ENCODE assay signal across 10 cellular contexts in the genomic region with DNA sequence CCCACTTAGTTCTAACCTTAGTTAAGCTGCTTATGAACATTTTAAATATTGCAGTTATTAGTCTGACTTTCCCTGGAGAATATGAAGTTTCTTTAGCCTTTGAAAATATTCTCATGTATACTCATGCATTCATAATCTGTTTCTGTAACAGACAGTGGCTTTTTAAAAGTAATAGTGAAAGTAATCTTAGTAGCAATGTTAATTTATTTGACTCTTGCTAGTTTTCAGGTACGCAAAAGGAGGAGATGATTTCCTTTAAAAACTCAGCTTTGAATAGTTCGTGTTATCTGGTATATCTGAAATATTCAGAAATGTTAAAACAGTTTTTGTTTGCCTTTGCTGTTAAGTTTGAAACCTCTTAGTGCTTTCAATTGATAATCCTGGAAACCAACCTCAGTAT. TPM values are rescaled to one million over a fixed set of nuclear protein-coding genes. Genes with fewer than 3 reads are reported as not detected.
DNase-seq lines count a peak whose midpoint lies in the region; ATAC-seq and TF ChIP-seq lines count a peak whose summit lies in the region.
"Had no signal": no experiment of that assay in that cellular context is flagged by ENCODE, and none has a peak within 500 bp of the region (broad histone marks: within the 10 kb centered on the region; RNA-seq: fewer than 3 reads in every experiment).

No MANE protein-coding gene starts in this region.

- intact Hi-C loops in CD4-positive, alpha-beta T cell (cut with DNase I, micrococcal nuclease) = no loop called here
- intact Hi-C loops in MCF 10A (cut with micrococcal nuclease) = no loop called here
- intact Hi-C loops in natural killer cell (cut with micrococcal nuclease) = no loop called here

- H3K9me3 Mint-ChIP-seq in CD4-positive, alpha-beta T cell = no peaks in the 10 kb centered on the region
- H3K9me3 Mint-ChIP-seq in MCF 10A (ENCODE audit: unreplicated experiment) (no peaks in the 10 kb centered on the region), natural killer cell (no peaks in the 10 kb centered on the region), osteocyte (ENCODE audit: unreplicated experiment) (no peaks in the 10 kb centered on the region)

- H4K20me1 ChIP-seq in MM.1S (ENCODE audit: insufficient read depth, low read length) = peaks cover 8% of the 10 kb centered on the region; the same call in 1 of the 2 replicates

- H3K27me3 ChIP-seq in CD4-positive, alpha-beta T cell (ENCODE audit: control insufficient read depth, insufficient read depth, low read length) = no peaks in the 10 kb centered on the region
- no peaks in the 10 kb centered on the region for H3K27me3 ChIP-seq in MM.1S (replicated peaks; ENCODE audit: insufficient read depth, low read length)

- H3K36me3 Mint-ChIP-seq in CD4-positive, alpha-beta T cell (ENCODE audit: low read depth) = peaks cover 38% of the 10 kb centered on the region
- H3K36me3 Mint-ChIP-seq in MCF 10A (ENCODE audit: insufficient read depth, unreplicated experiment) (peaks cover 15% of the 10 kb centered on the region), natural killer cell (no peaks in the 10 kb centered on the region), osteocyte (ENCODE audit: unreplicated experiment) (no peaks in the 10 kb centered on the region)

- POLR2A ChIA-PET in CD4-positive, alpha-beta T cell (lab: Charles Lee) = interaction anchor here (1.5 to 21.7 kb wide), 4 partner anchors 11 to 774 kb away, joined by 4 to 914 read pairs (median 10); a partner anchor contains a TSS
- POLR2A ChIA-PET in MCF 10A (lab: Yijun Ruan, JAX) = interaction anchor here (0.7 to 19.7 kb wide), 10 partner anchors 11 to 336 kb away, joined by 3 to 586 read pairs (median 5); a partner anchor contains a TSS

- no peak for ATAC-seq in CD4-positive, alpha-beta T cell (ENCODE audit: poor library complexity)
- ATAC-seq in natural killer cell (no peak), HG03039 (IDR thresholded peaks at IDR 0.05; ENCODE audit: unreplicated experiment) (no peak)

- peaks cover 15% of the 10 kb centered on the region for H3K4me1 ChIP-seq in MM.1S (ENCODE audit: low read length)

- no peaks in the 10 kb centered on the region for H3K27me3 Mint-ChIP-seq in CD4-positive, alpha-beta T cell
- H3K27me3 Mint-ChIP-seq in MCF 10A (ENCODE audit: insufficient read depth, unreplicated experiment) = no peaks in the 10 kb centered on the region
- H3K27me3 Mint-ChIP-seq in natural killer cell (ENCODE audit: low read depth in 2 of 2) = no peaks in the 10 kb centered on the region
- no peaks in the 10 kb centered on the region for H3K27me3 Mint-ChIP-seq in osteocyte (ENCODE audit: unreplicated experiment)

- peak overlapping the region; percentile 27 for H3K27ac ChIP-seq in CD4-positive, alpha-beta T cell (ENCODE audit: low read depth, low read length)
- peak overlapping the region; percentile 93 for H3K27ac ChIP-seq in MM.1S (ENCODE audit: low read length)

- peak overlapping the region; percentile 98 for H3K27ac Mint-ChIP-seq in CD4-positive, alpha-beta T cell
- H3K27ac Mint-ChIP-seq in MCF 10A (ENCODE audit: low read depth, unreplicated experiment) (peak overlapping the region; percentile 92), natural killer cell (peak overlapping the region; percentile 97 to 98), osteocyte (ENCODE audit: unreplicated experiment) (no peak overlapping the region)

- peaks cover 92% of the 10 kb centered on the region for H3K79me2 ChIP-seq in MM.1S (ENCODE audit: low read length)

- peaks cover 26% of the 10 kb centered on the region; the same call in 1 of the 2 replicates for H3K36me3 ChIP-seq in MM.1S (replicated peaks; ENCODE audit: insufficient read depth, low read length)

- TF ChIP-seq CTCF in CD4-positive, alpha-beta T cell (IDR thresholded peaks at IDR 0.05) = no peak
- TF ChIP-seq CTCF in MM.1S (IDR thresholded peaks at IDR 0.05; ENCODE audit: low read length) (no peak), MCF 10A (IDR thresholded peaks at IDR 0.05; ENCODE audit: unreplicated experiment) (no peak), natural killer cell (IDR thresholded peaks at IDR 0.05) (no peak), osteocyte (IDR thresholded peaks at IDR 0.05) (no peak)

- no TSS peak for BruUV-seq in MCF 10A (replicated peaks; lab: Mats Ljungman, UMichigan)

- H3K9me2 ChIP-seq in MM.1S (replicated peaks; ENCODE audit: insufficient read depth, low read length) = no peaks in the 10 kb centered on the region

- peak overlapping the region; percentile 96 for H3K9ac ChIP-seq in MM.1S (ENCODE audit: low read length)

- peak overlapping the region; percentile 98 for H3K4me3 Mint-ChIP-seq in CD4-positive, alpha-beta T cell
- H3K4me3 Mint-ChIP-seq in MCF 10A (ENCODE audit: unreplicated experiment) (peak overlapping the region; percentile 90), natural killer cell (peak overlapping the region; percentile 90), osteocyte (ENCODE audit: unreplicated experiment) (no peak overlapping the region)

- peak overlapping the region; percentile 86 for H3K4me2 ChIP-seq in MM.1S (ENCODE audit: low read depth, low read length)

- H3K9me3 ChIP-seq in CD4-positive, alpha-beta T cell (ENCODE audit: control insufficient read depth, low read length) = no peaks in the 10 kb centered on the region
- H3K9me3 ChIP-seq in MM.1S (replicated peaks; ENCODE audit: insufficient read depth, low read length) = no peaks in the 10 kb centered on the region

- DNase-seq in CD4-positive, alpha-beta T cell = no peak
- DNase-seq in MM.1S (no peak), MCF 10A (ENCODE audit: unreplicated experiment) (no peak), natural killer cell (no peak), NCI-H2227 treated with DMSO at 0.1 percent for 48 hours (lab: John Stamatoyannopoulos, UW) (no peak), AG08395 (ENCODE audit: low spot score) (no peak), osteocyte (ENCODE audit: extremely low spot score, unreplicated experiment) (no peak)
- DNase-seq: NCI-H446 treated with DMSO at 0.1 percent for 48 hours, posterior cingulate gyrus had no signal

- H3K4me3 ChIP-seq in MM.1S (ENCODE audit: low read length) = peak overlapping the region; percentile 89

- CTCF ChIA-PET in CD4-positive, alpha-beta T cell (lab: Charles Lee) = interaction anchor here (1.0 to 9.4 kb wide), 6 partner anchors 7 to 194 kb away, joined by 3 to 66 read pairs (median 8); a partner anchor contains a TSS
- CTCF ChIA-PET in MCF 10A (lab: Yijun Ruan, JAX) = interaction anchor here (0.6 to 2.1 kb wide), 2 partner anchors 35 to 157 kb away, joined by 4 to 10 read pairs; no protein-coding TSS in a partner anchor

- H3F3A ChIP-seq in MM.1S (ENCODE audit: insufficient read depth, low read length) = peaks cover 86% of the 10 kb centered on the region

- no peak overlapping the region for H2AFZ ChIP-seq in MM.1S (ENCODE audit: low read length)

- peaks cover 79% of the 10 kb centered on the region for H3K4me1 Mint-ChIP-seq in CD4-positive, alpha-beta T cell (ENCODE audit: low read depth)
- H3K4me1 Mint-ChIP-seq in MCF 10A (ENCODE audit: insufficient read depth, unreplicated experiment) (peaks cover 30% of the 10 kb centered on the region), natural killer cell (peaks cover 54 to 59% of the 10 kb centered on the region in 2 donors), osteocyte (ENCODE audit: unreplicated experiment) (peaks cover 52% of the 10 kb centered on the region)

RNA-seq across cellular contexts. Expression of a gene that starts 3.8 kb away (rescaled TPM):
- 100 to 1,000 TPM; 160 to 164 TPM for total RNA-seq in CD4-positive, alpha-beta T cell
- total RNA-seq in MCF 10A (2022) (25.3 and 36.7 TPM in 2 replicates), natural killer cell (100 to 1,000 TPM; 136 to 148 (median 141) TPM), osteocyte (33.1 and 40.0 TPM in 2 replicates)

RNA-seq across cellular contexts. Expression of a gene that starts 37.9 kb away (rescaled TPM):
- total RNA-seq in CD4-positive, alpha-beta T cell = 100 to 1,000 TPM; 230 to 231 TPM
- total RNA-seq in MCF 10A (2022) (192 and 202 TPM in 2 replicates), natural killer cell (100 to 1,000 TPM; 137 to 188 (median 154) TPM), osteocyte (97.7 and 98.8 TPM in 2 replicates)
